8 cellular contexts compared by ENCODE assay signal in the genomic region with DNA sequence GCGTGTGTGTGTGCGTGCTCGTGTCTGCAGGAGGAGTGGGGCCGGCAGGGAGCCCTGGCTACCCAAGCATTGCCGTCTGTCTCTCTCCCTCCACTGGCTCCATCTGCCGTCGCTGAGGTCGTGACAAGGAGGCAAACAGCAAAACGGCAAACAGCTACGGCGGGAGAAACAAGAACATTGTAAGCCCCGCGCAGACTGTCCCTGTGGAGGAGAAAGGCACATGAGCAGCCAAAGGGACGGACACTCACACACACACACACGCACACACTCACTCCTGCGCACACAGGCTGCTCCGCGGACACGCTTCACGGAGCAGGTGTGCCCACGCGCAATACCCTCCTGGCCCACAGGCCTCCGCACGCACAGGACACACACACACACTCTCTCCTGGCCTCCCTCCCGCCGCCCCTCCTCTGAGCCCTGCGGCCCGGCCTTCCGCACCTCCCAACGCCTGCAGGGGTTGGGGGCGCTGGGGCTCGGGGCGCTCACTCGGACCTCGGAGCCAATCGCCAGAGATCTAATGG. TPM values are rescaled to one million over a fixed set of nuclear protein-coding genes. Genes with fewer than 3 reads are reported as not detected.
A peak's percentile ranks its signal among the peaks of the same experiment; 100 is the strongest.
DNase-seq lines count a peak whose midpoint lies in the region; ATAC-seq lines count a peak whose summit lies in the region.

No MANE protein-coding gene starts in this region.

- H3K4me1 Mint-ChIP-seq in activated T-cell treated with anti-CD3 and anti-CD28 coated beads, Interleukin-2, amount 50 U/mL, for 72 hours (ENCODE audit: low read depth): peaks cover 15% of the 10 kb centered on the region
- peaks cover 12% of the 10 kb centered on the region for H3K4me1 Mint-ChIP-seq in stimulated activated effector memory CD8-positive, alpha-beta T cell treated with anti-CD3 and anti-CD28 coated beads, Interleukin-12 subunit alpha, Interleukin-12 subunit beta, amount 100 ng/mL, for 72 hours

- H3K27ac ChIP-seq in iPS DF 6.9 (ENCODE audit: low read length): no peak overlapping the region

- H3K36me3 Mint-ChIP-seq in activated T-cell treated with anti-CD3 and anti-CD28 coated beads, Interleukin-2, amount 50 U/mL, for 72 hours (ENCODE audit: insufficient read depth in 2 of 2): no peaks in the 10 kb centered on the region
- no peaks in the 10 kb centered on the region for H3K36me3 Mint-ChIP-seq in stimulated activated effector memory CD8-positive, alpha-beta T cell treated with anti-CD3 and anti-CD28 coated beads, Interleukin-12 subunit alpha, Interleukin-12 subunit beta, amount 100 ng/mL, for 72 hours

- H3K4me1 ChIP-seq in iPS DF 6.9 (ENCODE audit: control insufficient read depth, insufficient read depth, low read length): peaks cover 9% of the 10 kb centered on the region; the same call in 1 of the 2 replicates

- no peaks in the 10 kb centered on the region for H3K9me3 Mint-ChIP-seq in activated T-cell treated with anti-CD3 and anti-CD28 coated beads, Interleukin-2, amount 50 U/mL, for 72 hours
- H3K9me3 Mint-ChIP-seq in stimulated activated effector memory CD8-positive, alpha-beta T cell treated with anti-CD3 and anti-CD28 coated beads, Interleukin-12 subunit alpha, Interleukin-12 subunit beta, amount 100 ng/mL, for 72 hours: no peaks in the 10 kb centered on the region

- H3K9me3 ChIP-seq in iPS DF 6.9 (ENCODE audit: control insufficient read depth, insufficient read depth, low read length): no peaks in the 10 kb centered on the region

- peaks cover 70% of the 10 kb centered on the region for H3K27me3 ChIP-seq in iPS DF 6.9 (ENCODE audit: control insufficient read depth, insufficient read depth, low read length)

- no peak overlapping the region for H3K4me3 Mint-ChIP-seq in activated T-cell treated with anti-CD3 and anti-CD28 coated beads, Interleukin-2, amount 50 U/mL, for 72 hours
- no peak overlapping the region for H3K4me3 Mint-ChIP-seq in stimulated activated effector memory CD8-positive, alpha-beta T cell treated with anti-CD3 and anti-CD28 coated beads, Interleukin-12 subunit alpha, Interleukin-12 subunit beta, amount 100 ng/mL, for 72 hours

- H3K4me3 ChIP-seq in iPS DF 6.9 (ENCODE audit: low read length): peak overlapping the region; percentile 49; the same call in 1 of the 2 replicates

- peak in 1 of 2 donors; percentile 8 for DNase-seq in activated T-cell treated with anti-CD3 and anti-CD28 coated beads, Interleukin-2, amount 50 U/mL, for 72 hours
- DNase-seq in iPS DF 6.9 (ENCODE audit: low read depth, low spot score): no peak
- no peak for DNase-seq in stimulated activated effector memory CD8-positive, alpha-beta T cell treated with anti-CD3 and anti-CD28 coated beads, Interleukin-12 subunit alpha, Interleukin-12 subunit beta, amount 100 ng/mL, for 72 hours (ENCODE audit: low spot score in 2 of 2)
- no peak for DNase-seq in posterior vena cava (ENCODE audit: low spot score)

- no CpG with 5 or more reads among the region's 36 CpGs for WGBS in iPS DF 6.9 (ENCODE audit: insufficient coverage, insufficient read length)

- ATAC-seq in GM18498 (IDR thresholded peaks at IDR 0.05; ENCODE audit: unreplicated experiment): peak; percentile 34
- peak; percentile 26 for ATAC-seq in HG03135 (IDR thresholded peaks at IDR 0.05; ENCODE audit: unreplicated experiment)
- peak; percentile 25 to 37 for ATAC-seq in activated T-cell treated with anti-CD3 and anti-CD28 coated beads, Interleukin-2, amount 50 U/mL, for 72 hours (replicated peaks in 1 of 2)
- ATAC-seq in stimulated activated effector memory CD8-positive, alpha-beta T cell treated with anti-CD3 and anti-CD28 coated beads, Interleukin-12 subunit alpha, Interleukin-12 subunit beta, amount 100 ng/mL, for 72 hours: peak; percentile 40
- ATAC-seq in HG03460 (IDR thresholded peaks at IDR 0.05; ENCODE audit: unreplicated experiment): no peak
- ATAC-seq in GM19467 (IDR thresholded peaks at IDR 0.05; ENCODE audit: unreplicated experiment): no peak

- H3K36me3 ChIP-seq in iPS DF 6.9 (ENCODE audit: control insufficient read depth, insufficient read depth, low read length): no peaks in the 10 kb centered on the region

- intact Hi-C loops in posterior vena cava (cut with DNase I): no loop called here

- peaks cover 8% of the 10 kb centered on the region for H3K27me3 Mint-ChIP-seq in activated T-cell treated with anti-CD3 and anti-CD28 coated beads, Interleukin-2, amount 50 U/mL, for 72 hours (ENCODE audit: low read depth)

- no peak overlapping the region for H3K27ac Mint-ChIP-seq in activated T-cell treated with anti-CD3 and anti-CD28 coated beads, Interleukin-2, amount 50 U/mL, for 72 hours
- no peak overlapping the region for H3K27ac Mint-ChIP-seq in stimulated activated effector memory CD8-positive, alpha-beta T cell treated with anti-CD3 and anti-CD28 coated beads, Interleukin-12 subunit alpha, Interleukin-12 subunit beta, amount 100 ng/mL, for 72 hours

RNA-seq across cellular contexts. Expression of a gene that starts 0.9 kb away (rescaled TPM):
- not detected for total RNA-seq in activated T-cell treated with anti-CD3 and anti-CD28 coated beads, Interleukin-2, amount 50 U/mL, for 72 hours
- total RNA-seq in posterior vena cava: not detected

RNA-seq across cellular contexts. Expression of a gene that starts 23.6 kb away (rescaled TPM):
- total RNA-seq in activated T-cell treated with anti-CD3 and anti-CD28 coated beads, Interleukin-2, amount 50 U/mL, for 72 hours: 10 to 100 TPM; 60.1 to 71.3 TPM
- total RNA-seq in posterior vena cava: 100 to 1,000 TPM; 124 to 131 TPM

Comparison
In these comparisons a context has a peak if more than half of its experiments do, and no peak if none do; other contexts are left out.
1. ATAC-seq: peak in GM18498 (single experiment), HG03135 (single experiment), activated T-cell treated with anti-CD3 and anti-CD28 coated beads, Interleukin-2, amount 50 U/mL, for 72 hours (2 of 2) and stimulated activated effector memory CD8-positive, alpha-beta T cell treated with anti-CD3 and anti-CD28 coated beads, Interleukin-12 subunit alpha, Interleukin-12 subunit beta, amount 100 ng/mL, for 72 hours (single experiment); none in HG03460 (single experiment) and GM19467 (single experiment).